Comparison of ENCODE assay signal across 19 cellular contexts in genomic region chr6:3265671-3266070, GRCh38. TPM values are rescaled to one million over a fixed set of nuclear protein-coding genes. Genes with fewer than 3 reads are reported as not detected.
"Had no signal": no experiment of that assay in that cellular context is flagged by ENCODE, and none has a peak within 500 bp of the region (broad histone marks: within the 10 kb centered on the region; RNA-seq: fewer than 3 reads in every experiment).

No MANE protein-coding gene starts in this region.

- H3K4me1 ChIP-seq: foreskin keratinocyte had no signal

- H3K4me2 ChIP-seq: hepatocyte had no signal

- H3K9me3 ChIP-seq: left lung, neutrophil, ovary, psoas muscle, right atrium auricular region, upper lobe of left lung had no signal

- H3K4me3 ChIP-seq: hepatocyte, left lung, ovary, psoas muscle, right atrium auricular region, upper lobe of left lung had no signal

- DNase-seq: activated gamma-delta T cell treated with Interleukin-2 at 50 U/mL for 16 hours; activated T-cell treated with anti-CD3 and anti-CD28 coated beads, Interleukin-2, amount 50 U/mL, for 1 hour; aorta; foreskin keratinocyte; immature natural killer cell; kidney glomerular epithelial cell; left lung; psoas muscle; stimulated activated CD4-positive, alpha-beta T cell treated with anti-CD3 and anti-CD28 coated beads, Interleukin-12 subunit alpha, Interleukin-12 subunit beta, amount 100 ng/mL, for 4 hours; stimulated activated CD4-positive, alpha-beta T cell treated with anti-CD3 and anti-CD28 coated beads, Interleukin-4, amount 100 ng/mL, for 4 hours; stimulated activated naive CD8-positive, alpha-beta T cell treated with anti-CD3 and anti-CD28 coated beads, Interleukin-15, Interleukin-2, amounts not matched to agents 100 U/mL and 50 U/mL, for 24 hours; T-helper 9 cell; upper lobe of left lung had no signal

- H2AFZ ChIP-seq: hepatocyte had no signal

- H3K27me3 ChIP-seq: foreskin keratinocyte, hepatocyte, left lung, neutrophil, ovary, right atrium auricular region, upper lobe of left lung had no signal

- H3K27ac ChIP-seq: foreskin keratinocyte, hepatocyte, left lung, neutrophil, ovary, psoas muscle, right atrium auricular region, upper lobe of left lung had no signal

- ATAC-seq: foreskin keratinocyte; left lung; natural killer cell treated with Interleukin-12 subunit alpha and Interleukin-12 subunit beta and Interleukin-15 and Interleukin-18, amount 100 ng/mL, for 72 hours; psoas muscle; stimulated activated naive CD8-positive, alpha-beta T cell treated with anti-CD3 and anti-CD28 coated beads, Interleukin-15, Interleukin-2, amounts not matched to agents 100 U/mL and 50 U/mL, for 24 hours; WTC11 had no signal

- H3K36me3 ChIP-seq: ovary had no signal

RNA-seq across cellular contexts. Expression of gene TUBB2B, which starts 38.2 kb away (rescaled TPM):
- total RNA-seq: natural killer cell treated with Interleukin-12 subunit alpha and Interleukin-12 subunit beta and Interleukin-15 and Interleukin-18, amount 100 ng/mL, for 72 hours had no signal
